Comparison of ENCODE assay signal across 25 cellular contexts in the genomic region with DNA sequence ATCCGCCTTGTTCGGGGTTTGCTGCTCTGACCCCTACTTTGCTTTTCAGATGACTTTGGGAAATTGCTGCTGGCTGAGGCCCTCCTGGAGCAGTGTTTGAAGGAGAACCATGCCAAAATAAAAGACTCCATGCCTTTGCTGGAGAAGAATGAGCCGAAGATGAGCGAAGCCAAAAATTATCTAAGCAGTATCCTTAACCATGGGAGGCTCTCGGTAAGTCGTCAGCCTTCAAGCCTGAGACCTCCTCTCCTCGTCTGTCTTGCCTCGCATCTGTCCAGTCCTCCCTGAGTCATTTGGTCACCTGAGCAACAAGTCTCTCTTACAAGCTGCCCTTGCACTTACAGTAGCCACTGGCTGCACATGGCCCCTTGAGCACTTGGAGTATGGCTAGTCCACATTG. TPM values are rescaled to one million over a fixed set of nuclear protein-coding genes. Genes with fewer than 3 reads are reported as not detected.
A peak's percentile ranks its signal among the peaks of the same experiment; 100 is the strongest.
DNase-seq lines count a peak whose midpoint lies in the region; ATAC-seq, FAIRE-seq and TF ChIP-seq lines count a peak whose summit lies in the region.
"Had no signal": no experiment of that assay in that cellular context is flagged by ENCODE, and none has a peak within 500 bp of the region (broad histone marks: within the 10 kb centered on the region; RNA-seq: fewer than 3 reads in every experiment).

No MANE protein-coding gene starts in this region.

- POLR2A ChIA-PET in K562 (lab: Yijun Ruan, JAX) = interaction anchor here (0.6 to 0.7 kb wide), 2 partner anchors 20 to 605 kb away, joined by 3 read pairs; no protein-coding TSS in a partner anchor

- H3K27me3 ChIP-seq in GM23338 (ENCODE audit: insufficient read depth) = no peaks in the 10 kb centered on the region
- H3K27me3 ChIP-seq in K562 (ENCODE audit: control insufficient read depth in 2 of 2, insufficient read depth in 2 of 2, low read length in 2 of 2) = no peaks in the 10 kb centered on the region
- H3K27me3 ChIP-seq in osteoblast (ENCODE audit: insufficient read depth, low read length) = no peaks in the 10 kb centered on the region
- H3K27me3 ChIP-seq: gastrocnemius medialis had no signal

- ATAC-seq in GM23338 (no peak), K562 (peak; percentile 36; the same call in 2 of the 3 replicates), sciatic nerve (peak; percentile 35), GM18520 (IDR thresholded peaks at IDR 0.05; ENCODE audit: unreplicated experiment) (no peak)
- ATAC-seq: CD8-positive, alpha-beta T cell; gastrocnemius medialis; SK-N-SH treated with all-trans-retinoic acid at 6 μM for 48 hours had no signal

- H3K4me3 Mint-ChIP-seq in CD14-positive monocyte (no peak overlapping the region), GM23338 (no peak overlapping the region)
- H3K4me3 Mint-ChIP-seq: CD8-positive, alpha-beta T cell; T-helper 2 cell treated with Interferon-gamma antibody and Interleukin-4, amounts not matched to agents 5 μg/mL and 100 μg/mL, for 36 hours had no signal

- WGBS in K562 (ENCODE audit: insufficient coverage, low coverage, missing lambda C conversion rate) = 82% methylated on average over 8 of the region's 8 CpGs

- in situ Hi-C loops in K562 (cut with MboI) = no loop called here

- no peak overlapping the region for H3K9ac ChIP-seq in K562 (ENCODE audit: insufficient read depth in 1 of 2, low read depth in 2 of 2, low read length in 2 of 2)

- H3K4me3 ChIP-seq in GM23338 (no peak overlapping the region), K562 (no peak overlapping the region), osteoblast (ENCODE audit: insufficient read depth, low read length) (no peak overlapping the region)
- H3K4me3 ChIP-seq: gastrocnemius medialis had no signal

- H3K36me3 ChIP-seq in GM23338 (ENCODE audit: insufficient read depth) (no peaks in the 10 kb centered on the region), K562 (ENCODE audit: control insufficient read depth, insufficient read depth, low read length) (peaks cover 34% of the 10 kb centered on the region), osteoblast (ENCODE audit: insufficient read depth, low read length) (peaks cover 60% of the 10 kb centered on the region)
- H3K36me3 ChIP-seq: gastrocnemius medialis had no signal

- H3K4me1 ChIP-seq in GM23338 (ENCODE audit: insufficient read depth) (peaks cover 12% of the 10 kb centered on the region), K562 (replicated peaks in 1 of 2; ENCODE audit: control insufficient read depth in 2 of 2, insufficient read depth in 2 of 2, low read length in 2 of 2) (peaks cover 7 to 12% of the 10 kb centered on the region in 2 experiments; a peak in 4 of 5 replicates), osteoblast (ENCODE audit: insufficient read depth, low read length) (peaks cover 15% of the 10 kb centered on the region)

- H4K20me1 ChIP-seq in GM23338 (replicated peaks; ENCODE audit: insufficient read depth) = no peaks in the 10 kb centered on the region; the same call in none of the 2 replicates
- H4K20me1 ChIP-seq in K562 (replicated peaks; ENCODE audit: control insufficient read depth, insufficient read depth, low read length) = no peaks in the 10 kb centered on the region
- peaks cover 51% of the 10 kb centered on the region for H4K20me1 ChIP-seq in osteoblast (ENCODE audit: insufficient read depth, low read length)

- H3K4me2 ChIP-seq in GM23338 (no peak overlapping the region), K562 (ENCODE audit: insufficient read depth, low read length) (no peak overlapping the region), osteoblast (ENCODE audit: insufficient read depth, low read length) (no peak overlapping the region)

- DNase-seq in CD14-positive monocyte (ENCODE audit: low spot score) = no peak
- no peak for DNase-seq in GM23338 (ENCODE audit: low spot score)
- peak in 1 of 4 experiments; percentile 24 for DNase-seq in K562 (ENCODE audit: extremely low read depth in 1 of 4, low spot score in 3 of 4)
- no peak for DNase-seq in sciatic nerve (ENCODE audit: low spot score)
- DNase-seq in osteoblast (ENCODE audit: insufficient read length, low spot score, missing footprints) = no peak
- no peak for DNase-seq in NCI-H1417 (lab: John Stamatoyannopoulos, UW)
- DNase-seq: activated T-cell treated with anti-CD3 and anti-CD28 coated beads for 4 hours; aorta; CD8-positive, alpha-beta T cell; central memory CD4-positive, alpha-beta T cell; gastrocnemius medialis; GF-D8; hypothalamus; NCI-H1694; NCI-H2171; NCI-H524; retina; stimulated activated CD4-positive, alpha-beta T cell treated with anti-CD3 and anti-CD28 coated beads, Interleukin-12 subunit alpha, Interleukin-12 subunit beta, amount 100 ng/mL, for 4 hours; stimulated activated CD4-positive, alpha-beta T cell treated with anti-CD3 and anti-CD28 coated beads, Interleukin-4, amount 100 ng/mL, for 4 hours; WERI-Rb-1 had no signal

- no peaks in the 10 kb centered on the region for H3K9me1 ChIP-seq in K562 (ENCODE audit: control insufficient read depth, insufficient read depth, low read length)

- no peaks in the 10 kb centered on the region for H3K9me3 ChIP-seq in K562 (replicated peaks; ENCODE audit: control insufficient read depth, insufficient read depth, low read depth, low read length)
- H3K9me3 ChIP-seq in osteoblast (ENCODE audit: low read depth, low read length) = no peaks in the 10 kb centered on the region
- H3K9me3 ChIP-seq: gastrocnemius medialis had no signal

- H3K27ac Mint-ChIP-seq in CD14-positive monocyte = peak overlapping the region; percentile 50 to 86 (median 74)
- peak overlapping the region; percentile 68; the same call in 1 of the 2 replicates for H3K27ac Mint-ChIP-seq in GM23338
- H3K27ac Mint-ChIP-seq: CD8-positive, alpha-beta T cell had no signal

- H3K9me3 Mint-ChIP-seq in CD14-positive monocyte = peaks cover 0 to 2% (median 0%) of the 10 kb centered on the region in 7 donors
- no peaks in the 10 kb centered on the region for H3K9me3 Mint-ChIP-seq in GM23338
- H3K9me3 Mint-ChIP-seq: CD8-positive, alpha-beta T cell; T-helper 2 cell treated with Interferon-gamma antibody and Interleukin-4, amounts not matched to agents 5 μg/mL and 100 μg/mL, for 36 hours had no signal

- no peak for FAIRE-seq in K562 (lab: Jason Lieb, UNC)
- FAIRE-seq: urothelium cell line had no signal

- intact Hi-C loops in CD14-positive monocyte (cut with micrococcal nuclease) = no loop called here
- intact Hi-C loops in K562 (cut with micrococcal nuclease) = no loop called here
- intact Hi-C loops in sciatic nerve (cut with DNase I) = loop anchor here (1.0 kb wide), 1 partner anchor 45 kb away; no protein-coding TSS in a partner anchor

- H3K27me3 Mint-ChIP-seq in CD14-positive monocyte (ENCODE audit: low read depth in 3 of 3) (no peaks in the 10 kb centered on the region), GM23338 (ENCODE audit: insufficient read depth, low read depth, poor library complexity) (peaks cover 12% of the 10 kb centered on the region)

- H3K36me3 Mint-ChIP-seq in CD14-positive monocyte = peaks cover 68 to 94% of the 10 kb centered on the region in 2 donors
- H3K36me3 Mint-ChIP-seq in GM23338 (ENCODE audit: low read depth) = peaks cover 11% of the 10 kb centered on the region

- H3K27ac ChIP-seq in GM23338 (ENCODE audit: low read depth) (no peak overlapping the region), K562 (ENCODE audit: extremely low read depth, low read depth, low read length) (no peak overlapping the region), osteoblast (ENCODE audit: low read depth, low read length) (no peak overlapping the region)
- H3K27ac ChIP-seq: epithelial cell of prostate, gastrocnemius medialis, WERI-Rb-1 had no signal

- H2AFZ ChIP-seq in GM23338 (no peak overlapping the region), K562 (ENCODE audit: low read depth, low read length) (no peak overlapping the region), osteoblast (ENCODE audit: low read length) (no peak overlapping the region)

- CTCF ChIA-PET in K562 (lab: Yijun Ruan, JAX; ENCODE audit: low intra/inter-chr PET ratio) = no interaction called here

- no peak for TF ChIP-seq EP300 in K562 (IDR thresholded peaks at IDR 0.05; ENCODE audit: low read length)

- BruUV-seq in K562 (replicated peaks; lab: Mats Ljungman, UMichigan) = no TSS peak

- TF ChIP-seq RAD21 in K562 (CRISPR knock-in tag; conservative IDR thresholded peaks at IDR 0.05 in 1 of 2, IDR thresholded peaks at IDR 0.05 in 1 of 2) = no peak

- no peaks in the 10 kb centered on the region for H3F3A ChIP-seq in GM23338 (replicated peaks; ENCODE audit: low read depth)

- H3K4me1 Mint-ChIP-seq in CD14-positive monocyte (peaks cover 70% of the 10 kb centered on the region), GM23338 (peaks cover 29% of the 10 kb centered on the region)

- TF ChIP-seq POLR2A in K562 (conservative IDR thresholded peaks at IDR 0.05) = no peak

- TF ChIP-seq CTCF in CD14-positive monocyte (IDR thresholded peaks at IDR 0.05) = no peak
- no peak for TF ChIP-seq CTCF in GM23338 (conservative IDR thresholded peaks at IDR 0.05; ENCODE audit: low read depth in 2 of 2)
- TF ChIP-seq CTCF in K562 (IDR thresholded peaks at IDR 0.05 in 2 of 3, conservative IDR thresholded peaks at IDR 0.05 in 1 of 3; ENCODE audit: insufficient read depth in 2 of 3, low read depth in 1 of 3, low read length in 3 of 3) = no peak
- TF ChIP-seq CTCF in osteoblast (IDR thresholded peaks at IDR 0.05; ENCODE audit: extremely low read depth, low read depth, low read length) = no peak

- no peaks in the 10 kb centered on the region for H3K9me2 ChIP-seq in GM23338 (ENCODE audit: insufficient read depth)

- H3K79me2 ChIP-seq in GM23338 (replicated peaks; ENCODE audit: insufficient read depth) (peaks cover 16% of the 10 kb centered on the region), K562 (ENCODE audit: control insufficient read depth, insufficient read depth, low read length) (no peaks in the 10 kb centered on the region; the same call in 2 of the 3 replicates), osteoblast (ENCODE audit: insufficient read depth, low read length) (peaks cover 75% of the 10 kb centered on the region)

RNA-seq across cellular contexts. Expression of gene TTC7A, which starts 9.3 kb away (rescaled TPM):
- polyA plus RNA-seq in CD14-positive monocyte (10 to 100 TPM; 43.2 to 52.5 TPM), GM23338 (2016; fragmentation: Nextera tagmentation; extraction: Ambion mirVana) (3.2 and 3.8 TPM in 2 replicates), K562 (2011; rRNA removed) (7.1 and 9.3 TPM in 2 replicates), K562 (2014; fragmentation: Illumina TruSeq; extraction: Trizol) (7.7 and 8.8 TPM in 2 replicates), K562 (2014; fragmentation: Nextera tagmentation; extraction: Ambion mirVana) (under 1 TPM; 0.68 to 0.70 TPM), K562 (2014; rRNA removed) (6.8 and 7.7 TPM in 2 replicates)
- total RNA-seq in GM23338 (2014; rRNA removed; shearing (Covaris generic)) = 10.5 and 16.9 TPM in 2 replicates
- 30.2 and 61.4 TPM in 2 replicates for total RNA-seq in K562 (2011; cell fraction: chromatin; rRNA removed; ENCODE audit: low replicate concordance)
- 25.0 and 33.5 TPM in 2 replicates for total RNA-seq in K562 (2011; cell fraction: nucleolus; rRNA removed)
- 22.7 and 28.2 TPM in 2 replicates for total RNA-seq in K562 (2011; cell fraction: nucleoplasm; rRNA removed)
- total RNA-seq in K562 (2014; rRNA removed) (9.3 and 10.9 TPM in 2 replicates), K562 (2014; rRNA removed; fragmentation: Illumina TruSeq; extraction: Trizol) (4.2 and 4.8 TPM in 2 replicates), K562 (2015; rRNA removed; fragmentation: Illumina TruSeq; extraction: Trizol) (5.8 and 5.9 TPM in 2 replicates), K562 (2021) (14.5 and 15.0 TPM in 2 replicates), sciatic nerve (33.3 TPM), osteoblast (41.0 and 44.5 TPM in 2 replicates)
- 5.9 and 9.1 TPM in 2 replicates for polyA plus RNA-seq in K562 (2011; cell fraction: cytosol; rRNA removed)
- polyA plus RNA-seq in K562 (2011; cell fraction: nucleus; rRNA removed) = 26.0 and 36.1 TPM in 2 replicates
- 10.1 and 12.3 TPM in 2 replicates for polyA plus RNA-seq in K562 (2012)
- polyA minus RNA-seq in K562 (2011; rRNA and poly(A)+ RNA removed) = 7.8 and 7.9 TPM in 2 replicates
- 5.4 and 8.4 TPM in 2 replicates for polyA minus RNA-seq in K562 (2011; cell fraction: cytosol; rRNA and poly(A)+ RNA removed)
- 16.6 and 18.9 TPM in 2 replicates for polyA minus RNA-seq in K562 (2011; cell fraction: nucleus; rRNA and poly(A)+ RNA removed)

RNA-seq across cellular contexts. Expression of gene MCFD2, which starts 34.7 kb away (rescaled TPM):
- polyA plus RNA-seq in CD14-positive monocyte (10 to 100 TPM; 33.6 to 38.5 TPM), GM23338 (2016; fragmentation: Nextera tagmentation; extraction: Ambion mirVana) (91.9 and 97.5 TPM in 2 replicates), K562 (2011; rRNA removed) (165 and 201 TPM in 2 replicates), K562 (2014; fragmentation: Illumina TruSeq; extraction: Trizol) (110 and 123 TPM in 2 replicates), K562 (2014; fragmentation: Nextera tagmentation; extraction: Ambion mirVana) (100 to 1,000 TPM; 217 to 237 TPM), K562 (2014; rRNA removed) (94.0 and 99.3 TPM in 2 replicates)
- total RNA-seq in GM23338 (2014; rRNA removed; shearing (Covaris generic)) = 55.1 and 62.0 TPM in 2 replicates
- 97.6 and 157 TPM in 2 replicates for total RNA-seq in K562 (2011; cell fraction: chromatin; rRNA removed; ENCODE audit: low replicate concordance)
- 127 and 128 TPM in 2 replicates for total RNA-seq in K562 (2011; cell fraction: nucleolus; rRNA removed)
- total RNA-seq in K562 (2011; cell fraction: nucleoplasm; rRNA removed) = 152 and 201 TPM in 2 replicates
- total RNA-seq in K562 (2014; rRNA removed) (78.6 and 82.9 TPM in 2 replicates), K562 (2014; rRNA removed; fragmentation: Illumina TruSeq; extraction: Trizol) (99.4 and 117 TPM in 2 replicates), K562 (2015; rRNA removed; fragmentation: Illumina TruSeq; extraction: Trizol) (95.8 and 100 TPM in 2 replicates), K562 (2021) (115 and 125 TPM in 2 replicates), sciatic nerve (90.5 TPM), osteoblast (136 and 185 TPM in 2 replicates)
- 73.3 and 94.0 TPM in 2 replicates for polyA plus RNA-seq in K562 (2011; cell fraction: cytosol; rRNA removed)
- 44.7 and 52.8 TPM in 2 replicates for polyA plus RNA-seq in K562 (2011; cell fraction: nucleus; rRNA removed)
- 122 and 156 TPM in 2 replicates for polyA plus RNA-seq in K562 (2012)
- 227 and 238 TPM in 2 replicates for polyA minus RNA-seq in K562 (2011; rRNA and poly(A)+ RNA removed)
- polyA minus RNA-seq in K562 (2011; cell fraction: cytosol; rRNA and poly(A)+ RNA removed) = 45.9 and 53.0 TPM in 2 replicates
- polyA minus RNA-seq in K562 (2011; cell fraction: nucleus; rRNA and poly(A)+ RNA removed) = 34.2 and 54.3 TPM in 2 replicates

Comparison
In these comparisons a context has a peak if more than half of its experiments do, and no peak if none do; other contexts are left out.
1. ATAC-seq: peak in K562 (single experiment) and sciatic nerve (single experiment); none in GM23338 (single experiment) and GM18520 (single experiment).